ENCODE assay signal across 8 cellular contexts in the genomic region with DNA sequence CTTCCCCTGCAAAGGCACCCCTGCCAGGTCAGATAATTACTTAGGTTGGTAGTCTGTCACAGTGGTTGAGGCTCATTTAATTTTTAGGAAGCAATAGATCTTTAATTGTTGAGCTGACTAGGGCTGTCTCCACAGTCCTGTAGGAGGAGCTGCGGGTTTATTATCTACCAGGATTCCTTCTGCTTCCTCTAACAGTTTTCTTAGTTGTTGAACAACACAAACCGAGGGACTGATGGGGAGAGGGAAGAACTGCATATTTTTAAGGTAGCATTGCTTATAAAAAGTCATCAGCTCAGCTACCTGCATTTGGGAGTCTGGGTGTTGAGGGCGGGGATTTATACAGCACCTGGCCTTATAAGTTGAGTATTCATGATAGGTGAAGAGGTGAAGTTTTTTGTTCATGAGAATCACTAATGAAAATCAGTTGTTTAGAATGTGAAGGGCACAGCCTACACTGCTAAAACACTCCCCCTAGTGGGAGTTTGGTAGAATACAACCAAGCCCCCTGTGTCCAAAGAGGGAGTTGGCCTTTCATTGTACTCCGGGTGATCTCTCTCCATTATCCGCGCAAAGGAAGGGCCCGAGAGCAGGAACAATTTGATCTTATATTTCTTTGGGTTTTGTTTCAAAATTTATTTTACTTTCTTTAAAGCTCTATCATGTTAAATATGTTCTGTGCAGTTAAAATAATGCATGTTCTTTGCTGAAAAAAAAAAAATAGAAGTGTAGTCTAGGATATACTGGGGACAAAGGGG.
DNase-seq lines count a peak whose midpoint lies in the region; ATAC-seq and TF ChIP-seq lines count a peak whose summit lies in the region.

No MANE protein-coding gene starts in this region.

- H3K27ac Mint-ChIP-seq in nephron progenitor cell, result peak overlapping the region; percentile 19

- H3K4me3 Mint-ChIP-seq in nephron progenitor cell, result peak overlapping the region; percentile 10

- DNase-seq in EL (peak; percentile 67), NCI-H748 treated with DMSO at 0.1 percent for 48 hours (lab: John Stamatoyannopoulos, UW) (peak; percentile 63), fibroblast of peridontal ligament (ENCODE audit: extremely low read depth) (peak; percentile 74), nephron progenitor cell (peak; percentile 52)
- DNase-seq in activated CD8-positive, alpha-beta memory T cell treated with anti-CD3 and anti-CD28 coated beads, Interleukin-2, amount 50 U/mL, for 4 hours, result peak; percentile 32

- peaks cover 54% of the 10 kb centered on the region for H3K4me1 Mint-ChIP-seq in nephron progenitor cell

- peak; percentile 90 for TF ChIP-seq CTCF in nephron progenitor cell (IDR thresholded peaks at IDR 0.05)

- no peaks in the 10 kb centered on the region for H3K9me3 Mint-ChIP-seq in nephron progenitor cell

- peaks cover 4% of the 10 kb centered on the region for H3K27me3 Mint-ChIP-seq in nephron progenitor cell (ENCODE audit: low read depth, poor library complexity)

- peaks cover 12% of the 10 kb centered on the region for H3K36me3 Mint-ChIP-seq in nephron progenitor cell (ENCODE audit: low read depth)

- ATAC-seq in HG03175 (IDR thresholded peaks at IDR 0.05; ENCODE audit: unreplicated experiment), result peak; percentile 35
- ATAC-seq in GM21360 (IDR thresholded peaks at IDR 0.05; ENCODE audit: unreplicated experiment), result no peak
- ATAC-seq in HG03039 (IDR thresholded peaks at IDR 0.05; ENCODE audit: unreplicated experiment), result no peak
